Comparison of ENCODE assay signal across 8 cellular contexts in the genomic region with DNA sequence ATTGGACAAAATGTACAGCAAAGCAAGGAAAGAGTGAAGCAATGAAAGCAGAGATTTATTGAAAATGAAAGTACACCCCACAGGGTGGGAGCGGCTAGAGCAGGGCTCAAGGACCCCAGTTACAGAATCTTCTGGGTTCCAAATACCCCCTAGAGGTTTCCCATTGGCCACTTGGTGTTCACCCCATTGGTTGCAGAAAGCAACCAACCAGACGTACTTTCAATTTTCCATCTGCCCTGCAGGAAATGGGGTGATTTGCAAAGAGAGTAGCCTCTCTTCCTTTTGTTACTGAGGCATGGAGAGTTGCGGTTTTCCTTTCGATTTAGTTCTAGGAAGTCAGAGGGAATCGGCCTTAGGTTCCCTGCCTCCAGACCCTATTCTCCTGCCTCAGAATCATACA. TPM values are rescaled to one million over a fixed set of nuclear protein-coding genes. Genes with fewer than 3 reads are reported as not detected.
A peak's percentile ranks its signal among the peaks of the same experiment; 100 is the strongest.
DNase-seq lines count a peak whose midpoint lies in the region; TF ChIP-seq lines count a peak whose summit lies in the region.

No MANE protein-coding gene starts in this region.

- peak; percentile 71 for DNase-seq in activated effector memory CD4-positive, alpha-beta T cell treated with anti-CD3 and anti-CD28 coated beads, Interleukin-2, amount 50 U/mL, for 16 hours
- no peak for DNase-seq in activated effector memory CD4-positive, alpha-beta T cell treated with Interleukin-2 at 50 U/mL for 16 hours
- DNase-seq in RPMI7951 (ENCODE audit: low read depth) = peak; percentile 87
- no peak for DNase-seq in epithelial cell of esophagus (ENCODE audit: low read depth)
- peak; percentile 14 for DNase-seq in posterior vena cava (ENCODE audit: low spot score)
- DNase-seq in GM19238 (ENCODE audit: insufficient read length, low spot score) = no peak
- no peak for DNase-seq in retina
- DNase-seq in DMS53 treated with DMSO at 0.1 percent for 48 hours (lab: John Stamatoyannopoulos, UW; ENCODE audit: unreplicated experiment) = no peak

- intact Hi-C loops in posterior vena cava (cut with DNase I) = no loop called here

- H3K4me3 ChIP-seq in epithelial cell of esophagus (ENCODE audit: low read length) = peak overlapping the region; percentile 94

- TF ChIP-seq CTCF in epithelial cell of esophagus (IDR thresholded peaks at IDR 0.05; ENCODE audit: insufficient read depth, low read depth, low read length, missing control alignments) = no peak

RNA-seq across cellular contexts. Expression of a gene that starts 2.4 kb away (rescaled TPM):
- total RNA-seq in RPMI7951 (2014; rRNA removed; shearing (Covaris generic)) = 26.1 and 39.7 TPM in 2 replicates
- 10 to 100 TPM; 49.2 to 50.7 TPM for total RNA-seq in posterior vena cava

RNA-seq across cellular contexts. Expression of a gene that starts 4.8 kb away (rescaled TPM):
- total RNA-seq in RPMI7951 (2014; rRNA removed; shearing (Covaris generic)) = 20.4 and 26.8 TPM in 2 replicates
- total RNA-seq in posterior vena cava = 10 to 100 TPM; 17.3 to 20.1 TPM

Comparison
In these comparisons a context has a peak if more than half of its experiments do, and no peak if none do; other contexts are left out.
1. DNase-seq: peak in activated effector memory CD4-positive, alpha-beta T cell treated with anti-CD3 and anti-CD28 coated beads, Interleukin-2, amount 50 U/mL, for 16 hours (single experiment), RPMI7951 (single experiment) and posterior vena cava (single experiment); none in activated effector memory CD4-positive, alpha-beta T cell treated with Interleukin-2 at 50 U/mL for 16 hours (single experiment), epithelial cell of esophagus (single experiment), GM19238 (single experiment), retina (single experiment) and DMS53 treated with DMSO at 0.1 percent for 48 hours (single experiment).